1 cellular context compared by ENCODE assay signal in genomic region chr9:33443047-33443446, GRCh38.
TF ChIP-seq lines count a peak whose summit lies in the region.

No MANE protein-coding gene starts in this region.

TF ChIP-seq in H1, 55 proteins besides CTCF, POLR2A, EP300 and RAD21:
- TF ChIP-seq POLR2AphosphoS5 (IDR thresholded peaks at IDR 0.05; ENCODE audit: low read depth, low read length) (no peak), E2F6 (IDR thresholded peaks at IDR 0.05) (0 out of 2 replicates have a peak, but pooled peaks have one; percentile 8)
